Comparison of ENCODE assay signal across 8 cellular contexts in the genomic region with DNA sequence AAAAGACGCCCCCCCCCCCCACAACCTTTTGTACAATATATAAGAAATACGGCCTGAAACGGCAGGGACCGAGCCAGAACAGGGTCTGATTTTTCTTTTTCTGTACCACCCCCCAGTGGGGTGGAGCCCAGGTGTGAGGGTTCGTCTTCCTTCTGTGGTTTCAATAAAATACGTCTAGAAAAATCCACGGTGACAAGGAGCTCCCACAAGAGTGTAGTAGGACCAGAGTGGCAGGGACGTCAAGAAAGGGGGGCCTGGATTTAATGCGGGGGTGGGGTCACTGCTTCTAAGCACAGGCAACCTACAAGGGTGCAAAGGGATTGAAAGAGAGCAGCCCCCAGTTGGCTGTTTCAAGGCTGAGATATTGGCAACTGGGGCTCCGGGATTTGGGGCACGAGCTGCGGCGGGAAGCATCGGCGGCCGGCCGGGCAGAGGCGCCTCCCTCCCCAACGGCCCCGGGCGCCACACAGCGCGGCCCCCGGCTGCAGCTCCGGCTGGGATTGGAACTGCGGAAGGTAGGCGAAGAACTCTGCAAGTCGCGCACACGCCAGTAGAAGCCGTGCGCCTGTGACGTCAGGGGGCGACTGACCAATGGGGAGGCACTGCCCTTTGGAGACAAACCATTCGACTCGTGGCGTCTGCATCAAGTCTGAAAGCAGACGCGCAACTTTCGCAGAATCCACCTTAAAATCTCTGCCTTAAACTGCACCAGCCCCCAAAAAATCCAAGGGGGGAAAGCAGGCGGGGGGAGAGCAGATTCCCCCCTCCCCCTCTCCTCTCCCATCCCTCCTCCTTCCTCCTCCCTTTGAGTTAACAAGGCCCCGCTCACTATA. TPM values are rescaled to one million over a fixed set of nuclear protein-coding genes. Genes with fewer than 3 reads are reported as not detected.
A peak's percentile ranks its signal among the peaks of the same experiment; 100 is the strongest.
DNase-seq lines count a peak whose midpoint lies in the region; ATAC-seq and TF ChIP-seq lines count a peak whose summit lies in the region.

A gene (plus strand): TSS at position 623 of the 833 bp plus-strand sequence. CDS start 425 bp downstream, outside the sequence.

- H3K9me2 ChIP-seq in GM23338 (ENCODE audit: insufficient read depth), result no peaks in the 10 kb centered on the region

- H3K36me3 ChIP-seq in GM23338 (ENCODE audit: insufficient read depth) (no peaks in the 10 kb centered on the region), iPS-18a (ENCODE audit: control insufficient read depth, low read depth, low read length) (no peaks in the 10 kb centered on the region)

- TF ChIP-seq CTCF in AG04449 (IDR thresholded peaks at IDR 0.05; ENCODE audit: insufficient read depth, low read length, missing control alignments) (no peak), GM23338 (conservative IDR thresholded peaks at IDR 0.05; ENCODE audit: low read depth in 2 of 2) (no peak)

- H3F3A ChIP-seq in GM23338 (replicated peaks; ENCODE audit: low read depth), result peaks cover 60% of the 10 kb centered on the region

- no peaks in the 10 kb centered on the region for H3K36me3 Mint-ChIP-seq in GM23338 (ENCODE audit: low read depth)
- H3K36me3 Mint-ChIP-seq in activated naive CD8-positive, alpha-beta T cell treated with anti-CD3 and anti-CD28 coated beads, Interleukin-2, amount 50 U/mL, for 24 hours (ENCODE audit: low read depth), result no peaks in the 10 kb centered on the region

- peak within 1 kb of the TSS; percentile 85 for H3K4me3 Mint-ChIP-seq in GM23338
- peak within 1 kb of the TSS; percentile 62 for H3K4me3 Mint-ChIP-seq in activated naive CD8-positive, alpha-beta T cell treated with anti-CD3 and anti-CD28 coated beads, Interleukin-2, amount 50 U/mL, for 24 hours

- H2AFZ ChIP-seq in GM23338, result peak within 1 kb of the TSS; percentile 34; the same call in 1 of the 2 replicates

- peaks cover 46% of the 10 kb centered on the region for H4K20me1 ChIP-seq in GM23338 (replicated peaks; ENCODE audit: insufficient read depth)

- peak within 1 kb of the TSS; percentile 88 for H3K4me2 ChIP-seq in GM23338

- ATAC-seq in GM23338 (peak; percentile 33), HG03097 (IDR thresholded peaks at IDR 0.05; ENCODE audit: low FRiP score, unreplicated experiment) (no peak)
- no peak for ATAC-seq in activated naive CD8-positive, alpha-beta T cell treated with anti-CD3 and anti-CD28 coated beads, Interleukin-2, amount 50 U/mL, for 24 hours

- POLR2A ChIA-PET in AG04449 (lab: Yijun Ruan, JAX), result no interaction called here

- no peak for DNase-seq in AG04449 (ENCODE audit: low read depth, low spot score)
- peak; percentile 96 for DNase-seq in GM23338 (ENCODE audit: low spot score)
- peak; percentile 92 for DNase-seq in NCI-H345 treated with DMSO at 0.1 percent for 48 hours (lab: John Stamatoyannopoulos, UW; ENCODE audit: unreplicated experiment)
- DNase-seq in activated naive CD8-positive, alpha-beta T cell treated with anti-CD3 and anti-CD28 coated beads, Interleukin-2, amount 50 U/mL, for 24 hours, result peak; percentile 52
- DNase-seq in stimulated activated CD4-positive, alpha-beta T cell treated with anti-CD3 and anti-CD28 coated beads, Interleukin-15, amount 100 ng/mL, for 48 hours (ENCODE audit: low read depth in 2 of 2), result peak; percentile 34 to 35
- no peak for DNase-seq in GDM1 (lab: John Stamatoyannopoulos, UW)

- CTCF ChIA-PET in AG04449 (lab: Yijun Ruan, JAX), result no interaction called here

- H3K27ac ChIP-seq in GM23338 (ENCODE audit: low read depth), result no peak within 1 kb of the TSS
- no peak within 1 kb of the TSS for H3K27ac ChIP-seq in iPS-18a (ENCODE audit: low read length)

- no peaks in the 10 kb centered on the region for H3K79me2 ChIP-seq in GM23338 (replicated peaks; ENCODE audit: insufficient read depth)

- H3K9me3 ChIP-seq in iPS-18a (ENCODE audit: control insufficient read depth, low read depth, low read length), result peaks cover 5% of the 10 kb centered on the region

- peak within 1 kb of the TSS; percentile 46 for H3K4me3 ChIP-seq in AG04449 (ENCODE audit: low read depth, low read length)
- peak within 1 kb of the TSS; percentile 60 for H3K4me3 ChIP-seq in GM23338
- peak within 1 kb of the TSS; percentile 47 for H3K4me3 ChIP-seq in iPS-18a (ENCODE audit: low read length)

- peaks cover 98% of the 10 kb centered on the region for H3K27me3 Mint-ChIP-seq in GM23338 (ENCODE audit: insufficient read depth, low read depth, poor library complexity)
- peaks cover 88% of the 10 kb centered on the region for H3K27me3 Mint-ChIP-seq in activated naive CD8-positive, alpha-beta T cell treated with anti-CD3 and anti-CD28 coated beads, Interleukin-2, amount 50 U/mL, for 24 hours

- H3K27me3 ChIP-seq in GM23338 (ENCODE audit: insufficient read depth) (peaks cover 99% of the 10 kb centered on the region), iPS-18a (ENCODE audit: control insufficient read depth, insufficient read depth, low read length) (peaks cover 95% of the 10 kb centered on the region)

- H3K27ac Mint-ChIP-seq in GM23338, result no peak within 1 kb of the TSS
- H3K27ac Mint-ChIP-seq in activated naive CD8-positive, alpha-beta T cell treated with anti-CD3 and anti-CD28 coated beads, Interleukin-2, amount 50 U/mL, for 24 hours, result no peak within 1 kb of the TSS

- peaks cover 4% of the 10 kb centered on the region; the same call in 1 of the 3 replicates for H3K9me3 Mint-ChIP-seq in GM23338
- no peaks in the 10 kb centered on the region for H3K9me3 Mint-ChIP-seq in activated naive CD8-positive, alpha-beta T cell treated with anti-CD3 and anti-CD28 coated beads, Interleukin-2, amount 50 U/mL, for 24 hours

- peaks cover 41% of the 10 kb centered on the region for H3K4me1 Mint-ChIP-seq in GM23338
- H3K4me1 Mint-ChIP-seq in activated naive CD8-positive, alpha-beta T cell treated with anti-CD3 and anti-CD28 coated beads, Interleukin-2, amount 50 U/mL, for 24 hours, result peaks cover 14% of the 10 kb centered on the region

- H3K4me1 ChIP-seq in GM23338 (ENCODE audit: insufficient read depth), result peaks cover 70% of the 10 kb centered on the region
- peaks cover 30% of the 10 kb centered on the region for H3K4me1 ChIP-seq in iPS-18a (ENCODE audit: control insufficient read depth, low read depth, low read length)

- no peak within 1 kb of the TSS for H3K9ac ChIP-seq in iPS-18a (ENCODE audit: low read length)

TF ChIP-seq in GM23338, 12 proteins besides CTCF, POLR2A, EP300 and RAD21:
- TF ChIP-seq JUNB (IDR thresholded peaks at IDR 0.05; ENCODE audit: unreplicated experiment), result no peak
- TF ChIP-seq EZH2phosphoT487 (IDR thresholded peaks at IDR 0.05; ENCODE audit: unreplicated experiment), result peak; percentile 81
- TF ChIP-seq EZH2 (IDR thresholded peaks at IDR 0.05; ENCODE audit: low read depth, unreplicated experiment), result peak; percentile 81
- TF ChIP-seq STAT1 (IDR thresholded peaks at IDR 0.05; ENCODE audit: unreplicated experiment), result no peak
- TF ChIP-seq NANOG (IDR thresholded peaks at IDR 0.05; ENCODE audit: borderline replicate concordance), result no peak
- TF ChIP-seq, protein P1, sequence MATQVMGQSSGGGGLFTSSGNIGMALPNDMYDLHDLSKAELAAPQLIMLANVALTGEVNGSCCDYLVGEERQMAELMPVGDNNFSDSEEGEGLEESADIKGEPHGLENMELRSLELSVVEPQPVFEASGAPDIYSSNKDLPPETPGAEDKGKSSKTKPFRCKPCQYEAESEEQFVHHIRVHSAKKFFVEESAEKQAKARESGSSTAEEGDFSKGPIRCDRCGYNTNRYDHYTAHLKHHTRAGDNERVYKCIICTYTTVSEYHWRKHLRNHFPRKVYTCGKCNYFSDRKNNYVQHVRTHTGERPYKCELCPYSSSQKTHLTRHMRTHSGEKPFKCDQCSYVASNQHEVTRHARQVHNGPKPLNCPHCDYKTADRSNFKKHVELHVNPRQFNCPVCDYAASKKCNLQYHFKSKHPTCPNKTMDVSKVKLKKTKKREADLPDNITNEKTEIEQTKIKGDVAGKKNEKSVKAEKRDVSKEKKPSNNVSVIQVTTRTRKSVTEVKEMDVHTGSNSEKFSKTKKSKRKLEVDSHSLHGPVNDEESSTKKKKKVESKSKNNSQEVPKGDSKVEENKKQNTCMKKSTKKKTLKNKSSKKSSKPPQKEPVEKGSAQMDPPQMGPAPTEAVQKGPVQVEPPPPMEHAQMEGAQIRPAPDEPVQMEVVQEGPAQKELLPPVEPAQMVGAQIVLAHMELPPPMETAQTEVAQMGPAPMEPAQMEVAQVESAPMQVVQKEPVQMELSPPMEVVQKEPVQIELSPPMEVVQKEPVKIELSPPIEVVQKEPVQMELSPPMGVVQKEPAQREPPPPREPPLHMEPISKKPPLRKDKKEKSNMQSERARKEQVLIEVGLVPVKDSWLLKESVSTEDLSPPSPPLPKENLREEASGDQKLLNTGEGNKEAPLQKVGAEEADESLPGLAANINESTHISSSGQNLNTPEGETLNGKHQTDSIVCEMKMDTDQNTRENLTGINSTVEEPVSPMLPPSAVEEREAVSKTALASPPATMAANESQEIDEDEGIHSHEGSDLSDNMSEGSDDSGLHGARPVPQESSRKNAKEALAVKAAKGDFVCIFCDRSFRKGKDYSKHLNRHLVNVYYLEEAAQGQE (IDR thresholded peaks at IDR 0.05; ENCODE audit: unreplicated experiment), result no peak
- peak; percentile 93 for TF ChIP-seq CREB1 (CRISPR knock-in tag; IDR thresholded peaks at IDR 0.05; ENCODE audit: low read depth)

RNA-seq across cellular contexts. Expression of the gene that starts here (rescaled TPM):
- not detected in 2 replicates for total RNA-seq in GM23338 (2014; rRNA removed; shearing (Covaris generic))
- not detected in 2 replicates for polyA plus RNA-seq in GM23338 (2016; fragmentation: Nextera tagmentation; extraction: Ambion mirVana)

Comparison
In these comparisons a context has a peak if more than half of its experiments do, and no peak if none do; other contexts are left out.
1. Peak in DNase-seq, ATAC-seq, H3K4me3 ChIP-seq and H3K4me2 ChIP-seq in GM23338; RNA of the gene not detected or under 1 TPM.
2. DNase-seq: peak in NCI-H345 treated with DMSO at 0.1 percent for 48 hours (single experiment), activated naive CD8-positive, alpha-beta T cell treated with anti-CD3 and anti-CD28 coated beads, Interleukin-2, amount 50 U/mL, for 24 hours (single experiment) and stimulated activated CD4-positive, alpha-beta T cell treated with anti-CD3 and anti-CD28 coated beads, Interleukin-15, amount 100 ng/mL, for 48 hours (2 of 2); none in AG04449 (single experiment) and GDM1 (single experiment).
3. Peak in every context shown above with its lines, with median percentiles within 50 percentile points of each other: H3K4me3 ChIP-seq.